ENCODE assay signal across 1 cellular context in genomic region chr11:119533462-119533861, GRCh38.
TF ChIP-seq lines count a peak whose summit lies in the region.

No MANE protein-coding gene starts in this region.

TF ChIP-seq in IMR-90, 13 proteins besides CTCF, POLR2A, EP300 and RAD21 (continued from another document):
- TF ChIP-seq NFE2L2 (IDR thresholded peaks at IDR 0.05; ENCODE audit: low read depth, low read length) (no peak), MXI1 (IDR thresholded peaks at IDR 0.05; ENCODE audit: borderline replicate concordance, low read depth, low read length) (no peak)
